ENCODE assay signal across 8 cellular contexts in genomic region chr1:28582248-28582615, GRCh38. TPM values are rescaled to one million over a fixed set of nuclear protein-coding genes. Genes with fewer than 3 reads are reported as not detected.
DNase-seq lines count a peak whose midpoint lies in the region; ATAC-seq and TF ChIP-seq lines count a peak whose summit lies in the region.

No MANE protein-coding gene starts in this region.

- CTCF ChIA-PET in activated CD8-positive, alpha-beta memory T cell treated with anti-CD3 and anti-CD28 coated beads, Interleukin-2, amount 10 ng/mL, durations not matched to agents 7 days and 5 days (lab: Charles Lee), result interaction anchor here (0.5 to 4.4 kb wide), 17 partner anchors 11 to 599 kb away, joined by 3 to 36 read pairs (median 5); partner anchors contain the start of genes SRSF4, TAF12, TRNAU1AP and YTHDF2

- no peaks in the 10 kb centered on the region for H3K9me3 Mint-ChIP-seq in activated CD8-positive, alpha-beta memory T cell treated with anti-CD3 and anti-CD28 coated beads, Interleukin-2, amount 10 ng/mL, durations not matched to agents 7 days and 5 days (ENCODE audit: low read depth)
- H3K9me3 Mint-ChIP-seq in nephron progenitor cell, result no peaks in the 10 kb centered on the region

- no peak for DNase-seq in activated CD8-positive, alpha-beta memory T cell treated with anti-CD3 and anti-CD28 coated beads, Interleukin-2, amount 10 ng/mL, durations not matched to agents 7 days and 5 days
- DNase-seq in activated CD8-positive, alpha-beta memory T cell treated with anti-CD3 and anti-CD28 coated beads, Interleukin-2, amount 50 U/mL, for 48 hours, result no peak
- DNase-seq in RKO (ENCODE audit: low spot score) (peak; percentile 61), epithelial cell of esophagus (ENCODE audit: low read depth) (peak; percentile 38), nephron progenitor cell (no peak), GDM1 (lab: John Stamatoyannopoulos, UW) (no peak)
- no peak for DNase-seq in stimulated activated CD8-positive, alpha-beta memory T cell treated with anti-CD3 and anti-CD28 coated beads, Interleukin-4, amount 100 ng/mL, for 48 hours
- no peak for DNase-seq in stimulated activated CD4-positive, alpha-beta T cell treated with anti-CD3 and anti-CD28 coated beads, Interleukin-12 subunit alpha, Interleukin-12 subunit beta, amount 100 ng/mL, for 4 hours

- no peak for TF ChIP-seq CTCF in epithelial cell of esophagus (IDR thresholded peaks at IDR 0.05; ENCODE audit: insufficient read depth, low read depth, low read length, missing control alignments)
- TF ChIP-seq CTCF in nephron progenitor cell (IDR thresholded peaks at IDR 0.05), result no peak

- ATAC-seq in activated CD8-positive, alpha-beta memory T cell treated with anti-CD3 and anti-CD28 coated beads, Interleukin-2, amount 10 ng/mL, durations not matched to agents 7 days and 5 days, result no peak

- H3K4me1 Mint-ChIP-seq in activated CD8-positive, alpha-beta memory T cell treated with anti-CD3 and anti-CD28 coated beads, Interleukin-2, amount 10 ng/mL, durations not matched to agents 7 days and 5 days, result peaks cover 29% of the 10 kb centered on the region
- H3K4me1 Mint-ChIP-seq in nephron progenitor cell, result peaks cover 25% of the 10 kb centered on the region

- H3K4me3 ChIP-seq in epithelial cell of esophagus (ENCODE audit: low read length), result peak overlapping the region; percentile 98

- peak overlapping the region; percentile 89 for H3K27ac Mint-ChIP-seq in activated CD8-positive, alpha-beta memory T cell treated with anti-CD3 and anti-CD28 coated beads, Interleukin-2, amount 10 ng/mL, durations not matched to agents 7 days and 5 days
- H3K27ac Mint-ChIP-seq in nephron progenitor cell, result no peak overlapping the region

- H3K36me3 Mint-ChIP-seq in activated CD8-positive, alpha-beta memory T cell treated with anti-CD3 and anti-CD28 coated beads, Interleukin-2, amount 10 ng/mL, durations not matched to agents 7 days and 5 days, result peaks cover 39% of the 10 kb centered on the region
- H3K36me3 Mint-ChIP-seq in nephron progenitor cell (ENCODE audit: low read depth), result peaks cover 33% of the 10 kb centered on the region

- H3K27me3 Mint-ChIP-seq in activated CD8-positive, alpha-beta memory T cell treated with anti-CD3 and anti-CD28 coated beads, Interleukin-2, amount 10 ng/mL, durations not matched to agents 7 days and 5 days, result no peaks in the 10 kb centered on the region
- H3K27me3 Mint-ChIP-seq in nephron progenitor cell (ENCODE audit: low read depth, poor library complexity), result peaks cover 20% of the 10 kb centered on the region

- H3K4me3 Mint-ChIP-seq in activated CD8-positive, alpha-beta memory T cell treated with anti-CD3 and anti-CD28 coated beads, Interleukin-2, amount 10 ng/mL, durations not matched to agents 7 days and 5 days, result peak overlapping the region; percentile 85
- H3K4me3 Mint-ChIP-seq in nephron progenitor cell, result peak overlapping the region; percentile 94

RNA-seq across cellular contexts. Expression of gene RAB42, which starts 9.8 kb away (rescaled TPM):
- not detected for total RNA-seq in activated CD8-positive, alpha-beta memory T cell treated with anti-CD3 and anti-CD28 coated beads, Interleukin-2, amount 10 ng/mL, durations not matched to agents 7 days and 5 days

RNA-seq across cellular contexts. Expression of gene TRNAU1AP, which starts 29.3 kb away (rescaled TPM):
- 10 to 100 TPM; 52.8 to 55.2 TPM for total RNA-seq in activated CD8-positive, alpha-beta memory T cell treated with anti-CD3 and anti-CD28 coated beads, Interleukin-2, amount 10 ng/mL, durations not matched to agents 7 days and 5 days

Comparison
In these comparisons a context has a peak if more than half of its experiments do, and no peak if none do; other contexts are left out.
1. DNase-seq: peak in RKO (single experiment) and epithelial cell of esophagus (single experiment); none in activated CD8-positive, alpha-beta memory T cell treated with anti-CD3 and anti-CD28 coated beads, Interleukin-2, amount 10 ng/mL, durations not matched to agents 7 days and 5 days (single experiment), activated CD8-positive, alpha-beta memory T cell treated with anti-CD3 and anti-CD28 coated beads, Interleukin-2, amount 50 U/mL, for 48 hours (single experiment), nephron progenitor cell (single experiment), stimulated activated CD8-positive, alpha-beta memory T cell treated with anti-CD3 and anti-CD28 coated beads, Interleukin-4, amount 100 ng/mL, for 48 hours (single experiment), stimulated activated CD4-positive, alpha-beta T cell treated with anti-CD3 and anti-CD28 coated beads, Interleukin-12 subunit alpha, Interleukin-12 subunit beta, amount 100 ng/mL, for 4 hours (single experiment) and GDM1 (single experiment).